Comparison of ENCODE assay signal across 8 cellular contexts in the genomic region with DNA sequence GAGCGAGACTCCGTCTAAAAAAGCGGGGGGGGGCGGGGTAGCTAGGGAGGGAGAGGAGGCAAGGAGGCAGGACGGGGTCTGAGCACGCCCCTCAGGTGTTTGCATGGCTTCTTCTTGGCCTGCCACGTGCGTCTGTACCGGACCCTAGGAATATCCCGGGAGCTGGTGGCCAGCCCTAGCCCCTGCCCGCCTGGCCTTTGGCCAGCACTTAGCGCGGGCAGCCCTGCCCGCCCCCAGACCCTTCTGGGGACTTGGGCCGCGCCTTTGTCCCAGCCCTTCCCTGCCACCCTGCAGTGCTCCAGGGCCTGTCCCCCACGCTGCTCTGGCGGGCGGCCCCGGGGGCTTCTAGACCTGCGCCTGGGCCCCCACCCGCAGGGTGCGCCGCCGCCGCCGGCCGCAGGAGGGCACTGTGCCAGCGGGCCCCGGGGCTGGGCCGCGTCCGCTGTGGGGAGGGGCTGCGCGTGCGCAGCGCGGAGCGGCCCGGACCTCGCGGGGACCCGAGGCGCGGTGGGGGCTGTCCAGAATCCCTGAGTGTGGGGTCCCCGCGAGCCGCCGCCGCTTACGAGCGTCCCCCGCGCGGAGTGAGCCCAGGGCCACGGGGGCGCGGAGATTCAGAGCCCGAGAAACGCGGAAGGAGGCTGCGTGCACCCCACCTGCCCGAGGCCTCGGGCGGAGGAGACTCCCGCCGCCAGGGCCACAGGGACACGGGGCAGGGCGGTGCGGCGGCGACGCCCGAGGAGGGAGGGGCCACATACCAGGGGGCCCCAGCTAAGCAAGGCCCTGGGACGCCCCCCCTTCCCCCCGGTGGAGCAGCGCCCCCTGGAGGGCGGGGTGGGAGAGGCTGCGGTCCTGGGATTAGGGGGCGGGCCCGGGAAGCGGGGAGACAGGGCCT. TPM values are rescaled to one million over a fixed set of nuclear protein-coding genes. Genes with fewer than 3 reads are reported as not detected.
A peak's percentile ranks its signal among the peaks of the same experiment; 100 is the strongest.
DNase-seq lines count a peak whose midpoint lies in the region; ATAC-seq and TF ChIP-seq lines count a peak whose summit lies in the region.

No MANE protein-coding gene starts in this region.

- H3K4me3 Mint-ChIP-seq in T-cell: peak overlapping the region; percentile 67 to 81 (median 77)

- ATAC-seq in GM21515 (IDR thresholded peaks at IDR 0.05; ENCODE audit: unreplicated experiment): peak; percentile 90
- ATAC-seq in T-cell (replicated peaks in 1 of 4): peak; percentile 87 to 96 (median 90)

- H3K4me3 ChIP-seq in GM06990 (replicated peaks; ENCODE audit: low read depth, low read length): peak overlapping the region; percentile 77
- peak overlapping the region; percentile 82 to 93 for H3K4me3 ChIP-seq in ascending aorta
- peak overlapping the region; percentile 73; the same call in 1 of the 2 replicates for H3K4me3 ChIP-seq in iPS DF 6.9 (ENCODE audit: low read length)
- peak overlapping the region; percentile 60 to 92 (median 75) for H3K4me3 ChIP-seq in skin epidermis

- DNase-seq in GM06990 (ENCODE audit: extremely low read depth, insufficient read length) (peak; percentile 84), HuH-7 (ENCODE audit: low spot score) (peak; percentile 92), T-cell (peak; percentile 44 to 85 (median 70)), ascending aorta (ENCODE audit: low spot score in 2 of 2) (peak in 1 of 2 donors; percentile 80), iPS DF 6.9 (ENCODE audit: low read depth, low spot score) (no peak), cortex of kidney (lab: John Stamatoyannopoulos, UW) (no peak)

- H3K27me3 Mint-ChIP-seq in T-cell: no peaks in the 10 kb centered on the region

- H3K36me3 ChIP-seq in GM06990 (ENCODE audit: control insufficient read depth, insufficient read depth, low read length) (peaks cover 3% of the 10 kb centered on the region), ascending aorta (peaks cover 0 to 5% of the 10 kb centered on the region in 2 donors), iPS DF 6.9 (ENCODE audit: control insufficient read depth, insufficient read depth, low read length) (no peaks in the 10 kb centered on the region)

- H3K9me3 ChIP-seq in ascending aorta (no peaks in the 10 kb centered on the region), iPS DF 6.9 (ENCODE audit: control insufficient read depth, insufficient read depth, low read length) (no peaks in the 10 kb centered on the region)

- H3K27me3 ChIP-seq in GM06990 (replicated peaks; ENCODE audit: control insufficient read depth, insufficient read depth, low read length) (no peaks in the 10 kb centered on the region), ascending aorta (no peaks in the 10 kb centered on the region), iPS DF 6.9 (ENCODE audit: control insufficient read depth, insufficient read depth, low read length) (no peaks in the 10 kb centered on the region)

- TF ChIP-seq CTCF in GM06990 (IDR thresholded peaks at IDR 0.05; ENCODE audit: insufficient read depth, low read length, poor library complexity, severe bottlenecking) (peak; percentile 91), ascending aorta (IDR thresholded peaks at IDR 0.05) (peak; percentile 86 to 92 (median 91))

- CTCF ChIA-PET in T-cell (lab: Charles Lee): interaction anchor here (0.5 to 2.8 kb wide), 11 partner anchors 12 to 1484 kb away, joined by 3 to 8 read pairs (median 3); no protein-coding TSS in a partner anchor

- H3K4me1 Mint-ChIP-seq in T-cell: peaks cover 12 to 14% (median 13%) of the 10 kb centered on the region in 3 donors

- H3K4me1 ChIP-seq in ascending aorta: peaks cover 0 to 5% of the 10 kb centered on the region in 2 donors
- peaks cover 8% of the 10 kb centered on the region for H3K4me1 ChIP-seq in iPS DF 6.9 (ENCODE audit: control insufficient read depth, insufficient read depth, low read length)

- POLR2A ChIA-PET in T-cell (lab: Charles Lee): interaction anchor here (0.6 to 0.7 kb wide), 2 partner anchors 39 to 44 kb away, joined by 3 read pairs; no protein-coding TSS in a partner anchor

- H3K27ac ChIP-seq in ascending aorta (peak overlapping the region; percentile 85 to 86), iPS DF 6.9 (ENCODE audit: low read length) (no peak overlapping the region), skin epidermis (peak overlapping the region; percentile 75 to 97 (median 88))

- intact Hi-C loops in ascending aorta (cut with DNase I): loop anchor here (1.0 to 2.0 kb wide), 4 partner anchors 20 to 91 kb away; a partner anchor contains a TSS

- peak overlapping the region in 1 of 2 donors; percentile 53 for H3K27ac Mint-ChIP-seq in T-cell

- H3K36me3 Mint-ChIP-seq in T-cell: peaks cover 4% of the 10 kb centered on the region

- WGBS in iPS DF 6.9 (ENCODE audit: insufficient coverage, insufficient read length): no CpG with 5 or more reads among the region's 82 CpGs

- H3K9me3 Mint-ChIP-seq in T-cell: no peaks in the 10 kb centered on the region

RNA-seq across cellular contexts. Expression of a gene that starts 21.0 kb away (rescaled TPM):
- 10 to 100 TPM in 4 of 5 donors, 1 to 10 TPM in 1; 4.7 to 74.1 (median 33.4) TPM for total RNA-seq in T-cell
- total RNA-seq in ascending aorta: 193 TPM

RNA-seq across cellular contexts. Expression of a gene that starts 37.9 kb away (rescaled TPM):
- under 1 TPM in 1 of 5 donors, not detected in 4; 0.16 TPM for total RNA-seq in T-cell
- not detected for total RNA-seq in ascending aorta

RNA-seq across cellular contexts. Expression of a gene that starts 46.3 kb away (rescaled TPM):
- total RNA-seq in T-cell (10 to 100 TPM; 67.5 to 86.5 (median 74.2) TPM), ascending aorta (42.4 TPM)

Comparison
In these comparisons a context has a peak if more than half of its experiments do, and no peak if none do; other contexts are left out.
1. DNase-seq: peak in GM06990 (single experiment), HuH-7 (single experiment) and T-cell (34 of 34); none in iPS DF 6.9 (single experiment) and cortex of kidney (single experiment).
2. Peak in every context shown above with its lines, with median percentiles within 50 percentile points of each other: H3K4me3 ChIP-seq.